In genomic region chr16:80655751-80656150, GRCh38 we compare ENCODE assay signal across 20 cellular contexts.
A peak's percentile ranks its signal among the peaks of the same experiment; 100 is the strongest.
DNase-seq lines count a peak whose midpoint lies in the region; ATAC-seq and TF ChIP-seq lines count a peak whose summit lies in the region.
"Had no signal": no experiment of that assay in that cellular context is flagged by ENCODE, and none has a peak within 500 bp of the region (broad histone marks: within the 10 kb centered on the region; RNA-seq: fewer than 3 reads in every experiment).

No MANE protein-coding gene starts in this region.

- in situ Hi-C loops in transverse colon (cut with MboI; ENCODE audit: low pct_ligation_motif_present in 1 of 4, low pct_unique_long_range_greater_than_20kb in 1 of 4, low sequenced_read_pairs in 3 of 4) = no loop called here

- intact Hi-C loops in activated CD4-positive, alpha-beta T cell treated with anti-CD3 and anti-CD28 coated beads for 36 hours (cut with DNase I, micrococcal nuclease) = loop anchor here (1.0 to 5.0 kb wide), 5 partner anchors 75 to 152 kb away; no protein-coding TSS in a partner anchor
- intact Hi-C loops in activated naive CD4-positive, alpha-beta T cell treated with anti-CD3 and anti-CD28 coated beads for 36 hours (cut with micrococcal nuclease) = loop anchor here (2.0 to 10.0 kb wide), 3 partner anchors 113 to 349 kb away; partner anchors contain the start of genes CENPN, CMC2 and DYNLRB2
- intact Hi-C loops in lower lobe of right lung (cut with DNase I) = no loop called here
- intact Hi-C loops in transverse colon (cut with DNase I; ENCODE audit: low total_unique reads) = no loop called here

- CTCF ChIA-PET in activated CD4-positive, alpha-beta T cell treated with anti-CD3 and anti-CD28 coated beads for 36 hours (lab: Charles Lee) = interaction anchor here (0.7 to 1.2 kb wide), 2 partner anchors 20 to 231 kb away, joined by 4 to 5 read pairs; no protein-coding TSS in a partner anchor
- CTCF ChIA-PET in activated naive CD4-positive, alpha-beta T cell treated with anti-CD3 and anti-CD28 coated beads for 36 hours (lab: Charles Lee) = no interaction called here

- POLR2A ChIA-PET in activated CD4-positive, alpha-beta T cell treated with anti-CD3 and anti-CD28 coated beads for 36 hours (lab: Charles Lee) = no interaction called here

- no peak for TF ChIP-seq POLR2A in transverse colon (IDR thresholded peaks at IDR 0.05)

- DNase-seq in activated CD4-positive, alpha-beta T cell treated with anti-CD3 and anti-CD28 coated beads for 36 hours = no peak
- DNase-seq in activated CD4-positive, alpha-beta T cell treated with anti-CD3 and anti-CD28 coated beads, Interleukin-2, amount 50 U/mL, for 4 hours = no peak
- DNase-seq in activated naive CD4-positive, alpha-beta T cell treated with anti-CD3 and anti-CD28 coated beads for 36 hours = no peak
- no peak for DNase-seq in central memory CD8-positive, alpha-beta T cell (ENCODE audit: low spot score in 2 of 2)
- DNase-seq in lower lobe of right lung (no peak), NCI-H1092 treated with DMSO at 0.1 percent for 48 hours (lab: John Stamatoyannopoulos, UW) (no peak), transverse colon (no peak)
- DNase-seq: DMS79 treated with DMSO at 0.1 percent for 48 hours, GDM1, MV-4-11, NCI-H1436, NCI-H2029 treated with DMSO at 0.1 percent for 48 hours, NCI-H510A, NCI-H82, Peyer's patch, Right ventricle myocardium superior had no signal

- H3K4me1 ChIP-seq in lower lobe of right lung (no peaks in the 10 kb centered on the region), transverse colon (no peaks in the 10 kb centered on the region)
- H3K4me1 ChIP-seq: A549, Peyer's patch had no signal

- H3K9me3 ChIP-seq in lower lobe of right lung = peaks cover 7% of the 10 kb centered on the region
- H3K9me3 ChIP-seq in transverse colon = peaks cover 0 to 8% of the 10 kb centered on the region in 2 donors
- H3K9me3 ChIP-seq: Peyer's patch had no signal

- no peak for TF ChIP-seq CTCF in lower lobe of right lung (IDR thresholded peaks at IDR 0.05)
- no peak for TF ChIP-seq CTCF in transverse colon (IDR thresholded peaks at IDR 0.05)

- H3K4me3 Mint-ChIP-seq in activated CD4-positive, alpha-beta T cell treated with anti-CD3 and anti-CD28 coated beads for 36 hours = no peak overlapping the region
- peak overlapping the region; percentile 89 for H3K4me3 Mint-ChIP-seq in activated naive CD4-positive, alpha-beta T cell treated with anti-CD3 and anti-CD28 coated beads, Interleukin-2, amount 50 U/mL, for 24 hours
- no peak overlapping the region for H3K4me3 Mint-ChIP-seq in activated naive CD4-positive, alpha-beta T cell treated with anti-CD3 and anti-CD28 coated beads for 36 hours
- peak overlapping the region; percentile 29 for H3K4me3 Mint-ChIP-seq in central memory CD8-positive, alpha-beta T cell
- H3K4me3 Mint-ChIP-seq: CD14-positive monocyte had no signal

- H3K36me3 Mint-ChIP-seq in activated CD4-positive, alpha-beta T cell treated with anti-CD3 and anti-CD28 coated beads for 36 hours (ENCODE audit: low read depth) = peaks cover 8% of the 10 kb centered on the region
- peaks cover 5% of the 10 kb centered on the region for H3K36me3 Mint-ChIP-seq in activated naive CD4-positive, alpha-beta T cell treated with anti-CD3 and anti-CD28 coated beads, Interleukin-2, amount 50 U/mL, for 24 hours
- H3K36me3 Mint-ChIP-seq in activated naive CD4-positive, alpha-beta T cell treated with anti-CD3 and anti-CD28 coated beads for 36 hours (ENCODE audit: low read depth) = peaks cover 2% of the 10 kb centered on the region
- H3K36me3 Mint-ChIP-seq in central memory CD8-positive, alpha-beta T cell (ENCODE audit: insufficient read depth) = no peaks in the 10 kb centered on the region

- H3K36me3 ChIP-seq in lower lobe of right lung (no peaks in the 10 kb centered on the region), transverse colon (no peaks in the 10 kb centered on the region)
- H3K36me3 ChIP-seq: Peyer's patch had no signal

- WGBS in transverse colon (ENCODE audit: low coverage in 1 of 2), 2 donors = 78 to 95% methylated on average over 2 to 9 of the region's 9 CpGs

- H3K27ac Mint-ChIP-seq in activated CD4-positive, alpha-beta T cell treated with anti-CD3 and anti-CD28 coated beads for 36 hours = peak overlapping the region; percentile 87
- peak overlapping the region; percentile 53 for H3K27ac Mint-ChIP-seq in activated naive CD4-positive, alpha-beta T cell treated with anti-CD3 and anti-CD28 coated beads, Interleukin-2, amount 50 U/mL, for 24 hours
- no peak overlapping the region for H3K27ac Mint-ChIP-seq in activated naive CD4-positive, alpha-beta T cell treated with anti-CD3 and anti-CD28 coated beads for 36 hours
- peak overlapping the region; percentile 95 for H3K27ac Mint-ChIP-seq in central memory CD8-positive, alpha-beta T cell (ENCODE audit: low read depth)

- TF ChIP-seq EP300 in transverse colon (IDR thresholded peaks at IDR 0.05; ENCODE audit: low read depth) = no peak

- ATAC-seq in activated CD4-positive, alpha-beta T cell treated with anti-CD3 and anti-CD28 coated beads for 36 hours = no peak
- no peak for ATAC-seq in central memory CD8-positive, alpha-beta T cell (replicated peaks; ENCODE audit: extremely low read depth, poor library complexity, severe bottlenecking)
- ATAC-seq in lower lobe of right lung = no peak
- ATAC-seq: A549, HCT116 had no signal

- no peak overlapping the region for H3K4me3 ChIP-seq in lower lobe of right lung
- H3K4me3 ChIP-seq in transverse colon = no peak overlapping the region
- H3K4me3 ChIP-seq: A549 had no signal

- peaks cover 10% of the 10 kb centered on the region for H3K9me3 Mint-ChIP-seq in activated CD4-positive, alpha-beta T cell treated with anti-CD3 and anti-CD28 coated beads for 36 hours (ENCODE audit: low read depth)
- peaks cover 16% of the 10 kb centered on the region for H3K9me3 Mint-ChIP-seq in activated naive CD4-positive, alpha-beta T cell treated with anti-CD3 and anti-CD28 coated beads, Interleukin-2, amount 50 U/mL, for 24 hours
- peaks cover 9% of the 10 kb centered on the region for H3K9me3 Mint-ChIP-seq in activated naive CD4-positive, alpha-beta T cell treated with anti-CD3 and anti-CD28 coated beads for 36 hours
- H3K9me3 Mint-ChIP-seq in central memory CD8-positive, alpha-beta T cell = peaks cover 6% of the 10 kb centered on the region

- H3K4me1 Mint-ChIP-seq in activated CD4-positive, alpha-beta T cell treated with anti-CD3 and anti-CD28 coated beads for 36 hours = peaks cover 27% of the 10 kb centered on the region
- H3K4me1 Mint-ChIP-seq in activated naive CD4-positive, alpha-beta T cell treated with anti-CD3 and anti-CD28 coated beads, Interleukin-2, amount 50 U/mL, for 24 hours = peaks cover 54% of the 10 kb centered on the region
- peaks cover 21% of the 10 kb centered on the region for H3K4me1 Mint-ChIP-seq in activated naive CD4-positive, alpha-beta T cell treated with anti-CD3 and anti-CD28 coated beads for 36 hours (ENCODE audit: low read depth)
- H3K4me1 Mint-ChIP-seq in central memory CD8-positive, alpha-beta T cell = peaks cover 36% of the 10 kb centered on the region

- H3K27me3 ChIP-seq in lower lobe of right lung (ENCODE audit: low read depth) (no peaks in the 10 kb centered on the region), transverse colon (no peaks in the 10 kb centered on the region)
- H3K27me3 ChIP-seq: Peyer's patch had no signal

- H3K27me3 Mint-ChIP-seq in activated CD4-positive, alpha-beta T cell treated with anti-CD3 and anti-CD28 coated beads for 36 hours = no peaks in the 10 kb centered on the region
- no peaks in the 10 kb centered on the region for H3K27me3 Mint-ChIP-seq in activated naive CD4-positive, alpha-beta T cell treated with anti-CD3 and anti-CD28 coated beads, Interleukin-2, amount 50 U/mL, for 24 hours
- H3K27me3 Mint-ChIP-seq in activated naive CD4-positive, alpha-beta T cell treated with anti-CD3 and anti-CD28 coated beads for 36 hours (ENCODE audit: low read depth) = no peaks in the 10 kb centered on the region
- H3K27me3 Mint-ChIP-seq in central memory CD8-positive, alpha-beta T cell = no peaks in the 10 kb centered on the region

- H3K27ac ChIP-seq in lower lobe of right lung (no peak overlapping the region), transverse colon (no peak overlapping the region)
- H3K27ac ChIP-seq: A549 had no signal

Comparison
In these comparisons a context has a peak if more than half of its experiments do, and no peak if none do; other contexts are left out.
1. H3K4me3 Mint-ChIP-seq: peak in activated naive CD4-positive, alpha-beta T cell treated with anti-CD3 and anti-CD28 coated beads, Interleukin-2, amount 50 U/mL, for 24 hours (single experiment) and central memory CD8-positive, alpha-beta T cell (single experiment); none in activated CD4-positive, alpha-beta T cell treated with anti-CD3 and anti-CD28 coated beads for 36 hours (single experiment) and activated naive CD4-positive, alpha-beta T cell treated with anti-CD3 and anti-CD28 coated beads for 36 hours (single experiment).
2. intact Hi-C loops: an anchor here in activated CD4-positive, alpha-beta T cell treated with anti-CD3 and anti-CD28 coated beads for 36 hours (1.0 to 5.0 kb wide) and activated naive CD4-positive, alpha-beta T cell treated with anti-CD3 and anti-CD28 coated beads for 36 hours (2.0 to 10.0 kb wide); none called in lower lobe of right lung and transverse colon.